Comparison of ENCODE assay signal across 9 cellular contexts in the genomic region with DNA sequence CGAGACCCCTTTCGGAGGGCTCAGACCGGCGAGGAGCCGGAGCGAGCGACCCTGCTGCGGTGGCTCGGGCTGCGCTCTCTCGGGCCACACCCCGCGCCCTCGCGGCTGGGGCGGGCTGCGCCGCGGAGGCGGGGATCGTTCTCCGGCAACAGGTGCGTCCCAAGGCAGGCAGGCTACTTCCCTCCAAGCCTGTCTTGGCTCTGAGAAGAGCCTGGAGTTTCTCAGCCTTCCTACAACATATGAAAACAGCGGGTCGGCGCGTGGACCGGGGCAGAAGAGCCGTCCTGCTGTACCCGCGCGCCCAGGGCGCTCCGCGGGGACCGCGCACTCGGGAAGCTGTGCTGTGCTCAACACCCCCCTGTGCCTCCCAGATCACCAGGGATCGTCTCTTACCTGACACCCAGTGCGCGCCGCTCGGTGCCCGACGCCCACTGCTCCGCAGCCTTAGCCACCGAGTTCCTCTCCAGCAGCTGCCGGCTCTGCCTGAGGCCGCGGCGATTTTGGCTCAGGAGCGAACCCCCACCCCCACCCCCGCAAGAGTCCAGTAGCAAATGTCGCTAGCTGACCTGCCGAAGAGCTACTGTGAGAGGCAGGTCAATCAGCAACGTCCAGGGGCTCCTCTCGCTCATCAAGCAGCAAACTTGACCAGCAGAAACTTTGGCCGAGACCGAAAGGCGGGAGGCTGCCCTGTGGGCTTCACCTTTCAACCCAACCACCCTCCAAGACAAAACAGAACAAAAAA. TPM values are rescaled to one million over a fixed set of nuclear protein-coding genes. Genes with fewer than 3 reads are reported as not detected.
A peak's percentile ranks its signal among the peaks of the same experiment; 100 is the strongest.
DNase-seq lines count a peak whose midpoint lies in the region; ATAC-seq and TF ChIP-seq lines count a peak whose summit lies in the region.
"Had no signal": no experiment of that assay in that cellular context is flagged by ENCODE, and none has a peak within 500 bp of the region (broad histone marks: within the 10 kb centered on the region; RNA-seq: fewer than 3 reads in every experiment).

No MANE protein-coding gene starts in this region.

- intact Hi-C loops in esophagus muscularis mucosa (cut with DNase I), result no loop called here

- no peaks in the 10 kb centered on the region for H3K36me3 ChIP-seq in esophagus muscularis mucosa
- no peaks in the 10 kb centered on the region for H3K36me3 ChIP-seq in neural progenitor cell

- CTCF ChIA-PET in T-cell (lab: Charles Lee), result interaction anchor here (0.7 to 1.3 kb wide), 2 partner anchors 39 to 93 kb away, joined by 3 read pairs; no protein-coding TSS in a partner anchor

- H3K9me3 ChIP-seq in esophagus muscularis mucosa (no peaks in the 10 kb centered on the region), neural progenitor cell (ENCODE audit: low read depth) (no peaks in the 10 kb centered on the region)

- H3K27ac ChIP-seq in esophagus muscularis mucosa (replicated peaks in 1 of 4), result no peak overlapping the region
- no peak overlapping the region for H3K27ac ChIP-seq in neural progenitor cell

- H3K27ac Mint-ChIP-seq in T-cell, result peak overlapping the region in 1 of 2 donors; percentile 43
- no peak overlapping the region for H3K27ac Mint-ChIP-seq in neural progenitor cell

- H3K4me1 ChIP-seq in esophagus muscularis mucosa, result peaks cover 33 to 53% (median 52%) of the 10 kb centered on the region in 4 donors
- H3K4me1 ChIP-seq in neural progenitor cell, result peaks cover 38% of the 10 kb centered on the region

- ATAC-seq in T-cell (replicated peaks in 1 of 4), result peak; percentile 47 to 64 (median 57)
- ATAC-seq in HG03045 (IDR thresholded peaks at IDR 0.05; ENCODE audit: unreplicated experiment), result no peak
- ATAC-seq in GM18907 (IDR thresholded peaks at IDR 0.05; ENCODE audit: unreplicated experiment), result no peak

- H3K4me3 ChIP-seq in esophagus muscularis mucosa (peak overlapping the region; percentile 33 to 51 (median 40)), neural progenitor cell (peak overlapping the region; percentile 27)

- no peak for TF ChIP-seq POLR2A in esophagus muscularis mucosa (IDR thresholded peaks at IDR 0.05; ENCODE audit: low read depth)

- H3K9me3 Mint-ChIP-seq in T-cell (no peaks in the 10 kb centered on the region), neural progenitor cell (no peaks in the 10 kb centered on the region)

- no peaks in the 10 kb centered on the region for H3K79me2 ChIP-seq in neural progenitor cell (ENCODE audit: low read depth)

- TF ChIP-seq CTCF in GM20000 (IDR thresholded peaks at IDR 0.05; ENCODE audit: extremely low read depth, missing control alignments), result no peak
- TF ChIP-seq CTCF in esophagus muscularis mucosa (IDR thresholded peaks at IDR 0.05), result no peak
- TF ChIP-seq CTCF in neural progenitor cell (IDR thresholded peaks at IDR 0.05), result no peak

- H2AFZ ChIP-seq in neural progenitor cell (replicated peaks), result no peak overlapping the region

- H3F3A ChIP-seq in neural progenitor cell (ENCODE audit: low read depth), result peaks cover 45% of the 10 kb centered on the region

- peaks cover 19 to 75% (median 66%) of the 10 kb centered on the region in 4 donors for H3K27me3 ChIP-seq in esophagus muscularis mucosa
- peaks cover 100% of the 10 kb centered on the region for H3K27me3 ChIP-seq in neural progenitor cell

- DNase-seq in GM20000 (ENCODE audit: low spot score), result peak; percentile 36
- DNase-seq in T-cell, result peak in 3 of 34 experiments; percentile 13 to 19 (median 14)
- DNase-seq in esophagus muscularis mucosa (ENCODE audit: extremely low spot score), result peak; percentile 81
- DNase-seq in neural progenitor cell (ENCODE audit: low spot score), result peak; percentile 58
- no peak for DNase-seq in midbrain (lab: John Stamatoyannopoulos, UW)
- DNase-seq in GM19240 (ENCODE audit: insufficient read length, low spot score), result no peak

- H3K27me3 Mint-ChIP-seq in T-cell, result peaks cover 65 to 75% of the 10 kb centered on the region in 2 donors
- peaks cover 78% of the 10 kb centered on the region for H3K27me3 Mint-ChIP-seq in neural progenitor cell (ENCODE audit: insufficient read depth, low read depth)

- H3K4me3 Mint-ChIP-seq in T-cell, result peak overlapping the region in 2 of 3 donors; percentile 44 to 60
- H3K4me3 Mint-ChIP-seq in neural progenitor cell, result peak overlapping the region; percentile 84

- no peak for TF ChIP-seq EP300 in esophagus muscularis mucosa (IDR thresholded peaks at IDR 0.05)

- 6% methylated on average over 17 of the region's 60 CpGs for WGBS in esophagus muscularis mucosa

- H3K4me2 ChIP-seq in neural progenitor cell, result peak overlapping the region; percentile 64

- POLR2A ChIA-PET in T-cell (lab: Charles Lee), result no interaction called here

- H3K36me3 Mint-ChIP-seq in T-cell (no peaks in the 10 kb centered on the region), neural progenitor cell (no peaks in the 10 kb centered on the region)

- H4K20me1 ChIP-seq in neural progenitor cell (ENCODE audit: low read depth), result peaks cover 66% of the 10 kb centered on the region

- H3K4me1 Mint-ChIP-seq in T-cell, result peaks cover 37 to 46% (median 41%) of the 10 kb centered on the region in 3 donors
- peaks cover 36% of the 10 kb centered on the region for H3K4me1 Mint-ChIP-seq in neural progenitor cell

- H3K9ac ChIP-seq in neural progenitor cell, result no peak overlapping the region

RNA-seq across cellular contexts. Expression of a gene that starts 3.7 kb away (rescaled TPM):
- not detected for total RNA-seq in T-cell
- total RNA-seq in esophagus muscularis mucosa, result under 1 TPM in 1 of 4 donors, not detected in 3; 0.32 TPM
- total RNA-seq in neural progenitor cell (ENCODE audit: low replicate concordance), result not detected in 2 replicates
- total RNA-seq: glomerular endothelial cell had no signal

Comparison
In these comparisons a context has a peak if more than half of its experiments do, and no peak if none do; other contexts are left out.
1. DNase-seq: peak in GM20000 (single experiment), esophagus muscularis mucosa (single experiment) and neural progenitor cell (single experiment); none in midbrain (single experiment) and GM19240 (single experiment).
2. ATAC-seq: peak in T-cell (4 of 4); none in HG03045 (single experiment) and GM18907 (single experiment).